ENCODE assay signal across 8 cellular contexts in the genomic region with DNA sequence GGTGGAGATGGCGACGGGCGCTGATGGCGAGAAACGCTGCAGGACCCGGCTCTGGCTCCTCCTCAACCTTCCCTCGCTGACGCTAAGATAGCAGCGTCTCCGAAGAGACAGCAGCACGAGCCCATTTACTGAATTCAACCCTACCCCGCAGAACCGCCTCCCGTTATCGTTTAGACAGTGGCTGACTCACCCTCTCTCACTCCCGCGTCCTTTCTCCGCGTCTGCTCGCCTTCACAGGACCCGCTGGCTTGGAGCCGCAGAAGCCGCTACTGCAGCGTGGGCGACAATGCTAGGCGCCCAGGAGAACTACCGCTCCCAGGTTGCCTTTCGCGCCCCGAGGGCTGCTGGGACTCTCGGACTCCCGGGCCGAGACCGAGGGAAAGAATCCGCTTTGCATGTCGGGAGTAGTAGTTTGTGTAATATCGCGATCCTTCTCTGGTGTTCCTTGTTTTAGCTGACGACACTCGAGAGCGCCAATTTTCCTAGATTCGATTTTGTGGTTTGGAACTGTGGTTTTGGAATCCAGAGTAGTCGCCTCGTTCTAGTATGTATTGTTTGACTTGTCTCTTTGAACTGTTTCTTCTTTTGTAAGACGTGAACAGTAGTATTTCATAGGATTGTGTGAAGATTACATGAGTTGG. TPM values are rescaled to one million over a fixed set of nuclear protein-coding genes. Genes with fewer than 3 reads are reported as not detected.
A peak's percentile ranks its signal among the peaks of the same experiment; 100 is the strongest.
DNase-seq lines count a peak whose midpoint lies in the region; ATAC-seq and TF ChIP-seq lines count a peak whose summit lies in the region.

A gene with protein sequence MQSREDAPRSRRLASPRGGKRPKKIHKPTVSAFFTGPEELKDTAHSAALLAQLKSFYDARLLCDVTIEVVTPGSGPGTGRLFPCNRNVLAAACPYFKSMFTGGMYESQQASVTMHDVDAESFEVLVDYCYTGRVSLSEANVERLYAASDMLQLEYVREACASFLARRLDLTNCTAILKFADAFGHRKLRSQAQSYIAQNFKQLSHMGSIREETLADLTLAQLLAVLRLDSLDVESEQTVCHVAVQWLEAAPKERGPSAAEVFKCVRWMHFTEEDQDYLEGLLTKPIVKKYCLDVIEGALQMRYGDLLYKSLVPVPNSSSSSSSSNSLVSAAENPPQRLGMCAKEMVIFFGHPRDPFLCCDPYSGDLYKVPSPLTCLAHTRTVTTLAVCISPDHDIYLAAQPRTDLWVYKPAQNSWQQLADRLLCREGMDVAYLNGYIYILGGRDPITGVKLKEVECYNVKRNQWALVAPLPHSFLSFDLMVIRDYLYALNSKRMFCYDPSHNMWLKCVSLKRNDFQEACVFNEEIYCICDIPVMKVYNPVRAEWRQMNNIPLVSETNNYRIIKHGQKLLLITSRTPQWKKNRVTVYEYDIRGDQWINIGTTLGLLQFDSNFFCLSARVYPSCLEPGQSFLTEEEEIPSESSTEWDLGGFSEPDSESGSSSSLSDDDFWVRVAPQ (minus strand): TSS at position 291 of the 641 bp plus-strand sequence. CDS start 291 bp downstream, outside the sequence.

- TF ChIP-seq CTCF in vagina (IDR thresholded peaks at IDR 0.05) = peak in 1 of 3 experiments; percentile 3

- no peaks in the 10 kb centered on the region for H3K27me3 ChIP-seq in vagina

- intact Hi-C loops in vagina (cut with DNase I) = loop anchor here (10.0 kb wide), 1 partner anchor 62 kb away; a partner anchor contains a TSS

- peak within 1 kb of the TSS; percentile 61 to 65 for H3K4me3 ChIP-seq in vagina

- ATAC-seq in GM18511 (IDR thresholded peaks at IDR 0.05; ENCODE audit: unreplicated experiment) (peak; percentile 96), HG03025 (IDR thresholded peaks at IDR 0.05; ENCODE audit: low FRiP score, unreplicated experiment) (peak; percentile 96)

- H3K4me1 ChIP-seq in vagina = peaks cover 52% of the 10 kb centered on the region

- H3K36me3 ChIP-seq in vagina = no peaks in the 10 kb centered on the region

- H3K9me3 ChIP-seq in vagina = no peaks in the 10 kb centered on the region

- peak; percentile 30 to 49 for TF ChIP-seq POLR2A in vagina (IDR thresholded peaks at IDR 0.05)

- DNase-seq in NCI-H2029 treated with DMSO at 0.1 percent for 48 hours (lab: John Stamatoyannopoulos, UW) (peak; percentile 78), T1000 (lab: John Stamatoyannopoulos, UW) (peak; percentile 88), astrocyte of the hippocampus (ENCODE audit: low read depth, low spot score) (peak; percentile 99), hepatic stellate cell (ENCODE audit: low spot score) (peak; percentile 89), putamen (ENCODE audit: low spot score) (peak; percentile 97), vagina (ENCODE audit: extremely low spot score in 2 of 2) (peak; percentile 95 to 97)

- H3K27ac ChIP-seq in vagina = peak within 1 kb of the TSS; percentile 85

RNA-seq across cellular contexts. Expression of the gene that starts here (rescaled TPM):
- total RNA-seq in vagina = 8.1 TPM

Comparison
In these comparisons a context has a peak if more than half of its experiments do, and no peak if none do; other contexts are left out.
1. Peak in every context shown above with its lines: DNase-seq, ATAC-seq, H3K4me3 ChIP-seq and H3K27ac ChIP-seq.